ENCODE assay signal across 36 cellular contexts in genomic region chr18:58109251-58109650, GRCh38.
"Had no signal": no experiment of that assay in that cellular context is flagged by ENCODE, and none has a peak within 500 bp of the region (broad histone marks: within the 10 kb centered on the region; RNA-seq: fewer than 3 reads in every experiment).

No MANE protein-coding gene starts in this region.

- H3K36me3 Mint-ChIP-seq: activated CD8-positive, alpha-beta memory T cell treated with anti-CD3 and anti-CD28 coated beads, Interleukin-2, amount 10 ng/mL, durations not matched to agents 7 days and 5 days; activated naive CD4-positive, alpha-beta T cell treated with anti-CD3 and anti-CD28 coated beads, Interleukin-2, amount 50 U/mL, for 72 hours; activated naive CD8-positive, alpha-beta T cell treated with anti-CD3 and anti-CD28 coated beads for 36 hours had no signal

- ATAC-seq: activated CD8-positive, alpha-beta memory T cell treated with anti-CD3 and anti-CD28 coated beads, Interleukin-2, amount 10 ng/mL, durations not matched to agents 7 days and 5 days; activated CD8-positive, alpha-beta T cell treated with anti-CD3 and anti-CD28 coated beads, Interleukin-2, amount 10 ng/mL, durations not matched to agents 7 days and 5 days; activated naive CD4-positive, alpha-beta T cell treated with anti-CD3 and anti-CD28 coated beads, Interleukin-2, amount 50 U/mL, for 72 hours; activated T-cell treated with anti-CD3 and anti-CD28 coated beads, Interleukin-2, amount 50 U/mL, for 72 hours; activated T-helper 17 cell treated with anti-CD3 and anti-CD28 coated beads, Interleukin-2, amount 50 U/mL, for 72 hours; body of pancreas had no signal

- H3K27me3 ChIP-seq: adrenal gland, ascending aorta, body of pancreas, brain microvascular endothelial cell, breast epithelium had no signal

- H3K4me3 Mint-ChIP-seq: activated B cell treated with CpG ODN at 0.5 μM for 24 hours; activated CD4-positive, alpha-beta memory T cell treated with anti-CD3 and anti-CD28 coated beads, Interleukin-2, amount 10 ng/mL, durations not matched to agents 7 days and 5 days; activated CD4-positive, alpha-beta T cell treated with anti-CD3 and anti-CD28 coated beads, Interleukin-2, amount 10 ng/mL, durations not matched to agents 24 days and 14 days; activated CD8-positive, alpha-beta memory T cell treated with anti-CD3 and anti-CD28 coated beads, Interleukin-2, amount 10 ng/mL, durations not matched to agents 7 days and 5 days; activated CD8-positive, alpha-beta T cell treated with anti-CD3 and anti-CD28 coated beads, Interleukin-2, amount 10 ng/mL, durations not matched to agents 7 days and 5 days; activated naive CD4-positive, alpha-beta T cell treated with anti-CD3 and anti-CD28 coated beads for 36 hours; activated naive CD8-positive, alpha-beta T cell treated with anti-CD3 and anti-CD28 coated beads for 36 hours; activated T-cell treated with anti-CD3 and anti-CD28 coated beads, Interleukin-2, amount 50 U/mL, for 24 hours; activated T-cell treated with anti-CD3 and anti-CD28 coated beads, Interleukin-2, amount 50 U/mL, for 72 hours; activated T-helper 1 cell treated with anti-CD3 and anti-CD28 coated beads, Interleukin-12 subunit alpha, Interleukin-12 subunit beta, Interleukin-2, Interleukin-4 antibody, amounts not matched to agents 30 ng/mL and 10 ng/mL and 1 ng/mL, durations not matched to agents 14 hours and 24 hours and 36 hours; activated T-helper 17 cell treated with anti-CD3 and anti-CD28 coated beads, Interleukin-2, amount 50 U/mL, for 72 hours; T-helper 1 cell treated with Interleukin-12 subunit alpha and Interleukin-12 subunit beta and Interleukin-4 antibody, amounts not matched to agents 30 μg/mL and 1 μg/mL, for 36 hours; T-helper 2 cell treated with Interferon-gamma antibody and Interleukin-4, amounts not matched to agents 5 μg/mL and 100 μg/mL, for 36 hours had no signal

- H3K4me3 ChIP-seq: adrenal gland, ascending aorta, body of pancreas, breast epithelium had no signal

- DNase-seq: activated B cell treated with CpG ODN at 0.5 μM for 24 hours; activated CD4-positive, alpha-beta memory T cell treated with anti-CD3 and anti-CD28 coated beads, Interleukin-2, amount 10 ng/mL, durations not matched to agents 7 days and 5 days; activated CD4-positive, alpha-beta T cell treated with anti-CD3 and anti-CD28 coated beads for 4 hours; activated CD4-positive, alpha-beta T cell treated with anti-CD3 and anti-CD28 coated beads, Interleukin-2, amount 10 ng/mL, durations not matched to agents 24 days and 14 days; activated CD4-positive, alpha-beta T cell treated with anti-CD3 and anti-CD28 coated beads, Interleukin-2, amount 50 U/mL, for 1 hour; activated CD4-positive, alpha-beta T cell treated with anti-CD3 and anti-CD28 coated beads, Interleukin-2, amount 50 U/mL, for 4 hours; activated CD4-positive, CD25-positive, alpha-beta regulatory T cell treated with anti-CD3 and anti-CD28 coated beads, Interleukin-2, amount 50 U/mL, for 72 hours; activated CD8-positive, alpha-beta memory T cell treated with anti-CD3 and anti-CD28 coated beads for 24 hours; activated CD8-positive, alpha-beta memory T cell treated with anti-CD3 and anti-CD28 coated beads, Interleukin-2, amount 10 ng/mL, durations not matched to agents 7 days and 5 days; activated CD8-positive, alpha-beta memory T cell treated with anti-CD3 and anti-CD28 coated beads, Interleukin-2, amount 50 U/mL, for 48 hours; activated CD8-positive, alpha-beta T cell treated with anti-CD3 and anti-CD28 coated beads, Interleukin-2, amount 10 ng/mL, durations not matched to agents 7 days and 5 days; activated effector memory CD4-positive, alpha-beta T cell treated with anti-CD3 and anti-CD28 coated beads, Interleukin-2, amount 50 U/mL, for 16 hours; activated gamma-delta T cell treated with Interleukin-2 at 50 U/mL for 16 hours; activated naive CD4-positive, alpha-beta T cell; activated naive CD4-positive, alpha-beta T cell treated with anti-CD3 and anti-CD28 coated beads for 36 hours; activated naive CD4-positive, alpha-beta T cell treated with anti-CD3 and anti-CD28 coated beads, Interleukin-2, amount 50 U/mL, for 16 hours; activated naive CD8-positive, alpha-beta T cell treated with anti-CD3 and anti-CD28 coated beads for 36 hours; activated T-cell treated with anti-CD3 and anti-CD28 coated beads, Interleukin-2, amount 50 U/mL, for 24 hours; activated T-cell treated with anti-CD3 and anti-CD28 coated beads, Interleukin-2, amount 50 U/mL, for 72 hours; adrenal gland; amniotic stem cell; body of pancreas; brain microvascular endothelial cell; central memory CD4-positive, alpha-beta T cell; T-helper 1 cell; T-helper 2 cell; T-helper 9 cell had no signal

- H3K9me3 ChIP-seq: adrenal gland, ascending aorta, body of pancreas, breast epithelium had no signal

- H3K27me3 Mint-ChIP-seq: activated B cell treated with CpG ODN at 0.5 μM for 24 hours had no signal

- H3K36me3 ChIP-seq: adrenal gland, ascending aorta, brain microvascular endothelial cell, breast epithelium had no signal

- H3K27ac ChIP-seq: adrenal gland, ascending aorta, body of pancreas, brain microvascular endothelial cell, breast epithelium, VCaP had no signal

- H3K4me1 ChIP-seq: ascending aorta, breast epithelium had no signal

- FAIRE-seq: TTC549 had no signal

- H3K9me3 Mint-ChIP-seq: activated B cell treated with CpG ODN at 0.5 μM for 24 hours; activated CD4-positive, alpha-beta memory T cell treated with anti-CD3 and anti-CD28 coated beads, Interleukin-2, amount 10 ng/mL, durations not matched to agents 7 days and 5 days; activated CD4-positive, alpha-beta T cell treated with anti-CD3 and anti-CD28 coated beads, Interleukin-2, amount 10 ng/mL, durations not matched to agents 24 days and 14 days; activated naive CD4-positive, alpha-beta T cell treated with anti-CD3 and anti-CD28 coated beads for 36 hours; activated naive CD4-positive, alpha-beta T cell treated with anti-CD3 and anti-CD28 coated beads, Interleukin-2, amount 50 U/mL, for 72 hours; activated naive CD8-positive, alpha-beta T cell treated with anti-CD3 and anti-CD28 coated beads for 36 hours; activated T-cell treated with anti-CD3 and anti-CD28 coated beads, Interleukin-2, amount 50 U/mL, for 24 hours; activated T-cell treated with anti-CD3 and anti-CD28 coated beads, Interleukin-2, amount 50 U/mL, for 72 hours; activated T-helper 1 cell treated with anti-CD3 and anti-CD28 coated beads, Interleukin-12 subunit alpha, Interleukin-12 subunit beta, Interleukin-2, Interleukin-4 antibody, amounts not matched to agents 30 ng/mL and 10 ng/mL and 1 ng/mL, durations not matched to agents 14 hours and 24 hours and 36 hours; activated T-helper 17 cell treated with anti-CD3 and anti-CD28 coated beads, Interleukin-2, amount 50 U/mL, for 72 hours; T-helper 1 cell treated with Interleukin-12 subunit alpha and Interleukin-12 subunit beta and Interleukin-4 antibody, amounts not matched to agents 30 μg/mL and 1 μg/mL, for 36 hours; T-helper 2 cell treated with Interferon-gamma antibody and Interleukin-4, amounts not matched to agents 5 μg/mL and 100 μg/mL, for 36 hours had no signal

- H3K27ac Mint-ChIP-seq: activated B cell treated with CpG ODN at 0.5 μM for 24 hours; activated CD4-positive, alpha-beta memory T cell treated with anti-CD3 and anti-CD28 coated beads, Interleukin-2, amount 10 ng/mL, durations not matched to agents 7 days and 5 days; activated CD4-positive, alpha-beta T cell treated with anti-CD3 and anti-CD28 coated beads, Interleukin-2, amount 10 ng/mL, durations not matched to agents 24 days and 14 days; activated CD8-positive, alpha-beta memory T cell treated with anti-CD3 and anti-CD28 coated beads, Interleukin-2, amount 10 ng/mL, durations not matched to agents 7 days and 5 days; activated CD8-positive, alpha-beta T cell treated with anti-CD3 and anti-CD28 coated beads, Interleukin-2, amount 10 ng/mL, durations not matched to agents 7 days and 5 days; activated naive CD4-positive, alpha-beta T cell treated with anti-CD3 and anti-CD28 coated beads for 36 hours; activated naive CD4-positive, alpha-beta T cell treated with anti-CD3 and anti-CD28 coated beads, Interleukin-2, amount 50 U/mL, for 72 hours; activated naive CD8-positive, alpha-beta T cell treated with anti-CD3 and anti-CD28 coated beads for 36 hours; activated T-cell treated with anti-CD3 and anti-CD28 coated beads, Interleukin-2, amount 50 U/mL, for 24 hours; activated T-cell treated with anti-CD3 and anti-CD28 coated beads, Interleukin-2, amount 50 U/mL, for 72 hours; activated T-helper 1 cell treated with anti-CD3 and anti-CD28 coated beads, Interleukin-12 subunit alpha, Interleukin-12 subunit beta, Interleukin-2, Interleukin-4 antibody, amounts not matched to agents 30 ng/mL and 10 ng/mL and 1 ng/mL, durations not matched to agents 14 hours and 24 hours and 36 hours; activated T-helper 17 cell treated with anti-CD3 and anti-CD28 coated beads, Interleukin-2, amount 50 U/mL, for 72 hours; T-helper 1 cell treated with Interleukin-12 subunit alpha and Interleukin-12 subunit beta and Interleukin-4 antibody, amounts not matched to agents 30 μg/mL and 1 μg/mL, for 36 hours; T-helper 2 cell treated with Interferon-gamma antibody and Interleukin-4, amounts not matched to agents 5 μg/mL and 100 μg/mL, for 36 hours had no signal
